In genomic region chr2:228516019-228516418, GRCh38 we compare ENCODE assay signal across 28 cellular contexts.
"Had no signal": no experiment of that assay in that cellular context is flagged by ENCODE, and none has a peak within 500 bp of the region (broad histone marks: within the 10 kb centered on the region; RNA-seq: fewer than 3 reads in every experiment).

No MANE protein-coding gene starts in this region.

- H3K36me3 Mint-ChIP-seq: stimulated activated naive B cell treated with anti-CD40 and anti-IgM and Interleukin-4, amounts not matched to agents 10 μg/mL and 1 μg/mL and 100 μg/mL, for 72 hours had no signal

- H3K27ac ChIP-seq: colonic mucosa, gastrocnemius medialis, hepatocyte, stomach, suprapubic skin, tibial artery, upper lobe of right lung, WERI-Rb-1 had no signal

- H3K27ac Mint-ChIP-seq: activated CD4-positive, alpha-beta memory T cell treated with anti-CD3 and anti-CD28 coated beads, Interleukin-2, amount 10 ng/mL, durations not matched to agents 7 days and 5 days; activated CD4-positive, alpha-beta T cell treated with anti-CD3 and anti-CD28 coated beads, Interleukin-2, amount 10 ng/mL, durations not matched to agents 7 days and 5 days; activated T-helper 17 cell treated with anti-CD3 and anti-CD28 coated beads, Interleukin-2, amount 50 U/mL, for 72 hours; stimulated activated naive B cell treated with anti-CD40 and anti-IgM and Interleukin-4, amounts not matched to agents 10 μg/mL and 1 μg/mL and 100 μg/mL, for 72 hours; T-helper 1 cell treated with Interleukin-12 subunit alpha and Interleukin-12 subunit beta and Interleukin-4 antibody, amounts not matched to agents 30 μg/mL and 1 μg/mL, for 36 hours had no signal

- DNase-seq: activated CD4-positive, alpha-beta memory T cell treated with anti-CD3 and anti-CD28 coated beads, Interleukin-2, amount 10 ng/mL, durations not matched to agents 7 days and 5 days; activated CD4-positive, alpha-beta T cell treated with anti-CD3 and anti-CD28 coated beads, Interleukin-2, amount 10 ng/mL, durations not matched to agents 7 days and 5 days; activated CD4-positive, CD25-positive, alpha-beta regulatory T cell treated with anti-CD3 and anti-CD28 coated beads, Interleukin-2, amount 50 U/mL, for 72 hours; activated gamma-delta T cell treated with Interleukin-2 at 50 U/mL for 16 hours; activated naive CD4-positive, alpha-beta T cell treated with anti-CD3 and anti-CD28 coated beads, Interleukin-2, amount 50 U/mL, for 16 hours; activated T-cell treated with anti-CD3 and anti-CD28 coated beads, Interleukin-2, amount 50 U/mL, for 4 hours; amniotic stem cell; colonic mucosa; effector CD8-positive, alpha-beta T cell; erythroblast; gastrocnemius medialis; midbrain; naive thymus-derived CD8-positive, alpha-beta T cell; right cardiac atrium; stimulated activated CD4-positive, alpha-beta T cell treated with anti-CD3 and anti-CD28 coated beads, Interleukin-15, amount 100 ng/mL, for 24 hours; stimulated activated CD4-positive, alpha-beta T cell treated with anti-CD3 and anti-CD28 coated beads, Interleukin-2, amount 100 ng/mL, for 24 hours; stimulated activated naive B cell treated with anti-CD40 and anti-IgM and Interleukin-4, amounts not matched to agents 10 μg/mL and 1 μg/mL and 100 μg/mL, for 72 hours; stomach; T-helper 9 cell; tibial artery; upper lobe of right lung; WERI-Rb-1 had no signal

- H2AFZ ChIP-seq: hepatocyte had no signal

- H3K4me1 ChIP-seq: colonic mucosa, gastrocnemius medialis, stomach, suprapubic skin, tibial artery, upper lobe of right lung had no signal

- H3K4me3 Mint-ChIP-seq: activated CD4-positive, alpha-beta memory T cell treated with anti-CD3 and anti-CD28 coated beads, Interleukin-2, amount 10 ng/mL, durations not matched to agents 7 days and 5 days; activated CD4-positive, alpha-beta T cell treated with anti-CD3 and anti-CD28 coated beads, Interleukin-2, amount 10 ng/mL, durations not matched to agents 7 days and 5 days; activated T-cell treated with anti-CD3 and anti-CD28 coated beads, Interleukin-2, amount 50 U/mL, for 4 hours; activated T-helper 17 cell treated with anti-CD3 and anti-CD28 coated beads, Interleukin-2, amount 50 U/mL, for 72 hours; central memory CD8-positive, alpha-beta T cell; naive thymus-derived CD8-positive, alpha-beta T cell; neural crest cell; stimulated activated naive B cell treated with anti-CD40 and anti-IgM and Interleukin-4, amounts not matched to agents 10 μg/mL and 1 μg/mL and 100 μg/mL, for 72 hours; T-helper 1 cell treated with Interleukin-12 subunit alpha and Interleukin-12 subunit beta and Interleukin-4 antibody, amounts not matched to agents 30 μg/mL and 1 μg/mL, for 36 hours had no signal

- H3K4me2 ChIP-seq: hepatocyte had no signal

- ATAC-seq: activated T-cell treated with anti-CD3 and anti-CD28 coated beads, Interleukin-2, amount 50 U/mL, for 4 hours; activated T-helper 17 cell treated with anti-CD3 and anti-CD28 coated beads, Interleukin-2, amount 50 U/mL, for 72 hours; gastrocnemius medialis; naive thymus-derived CD8-positive, alpha-beta T cell; right cardiac atrium; stimulated activated naive B cell treated with anti-CD40 and anti-IgM and Interleukin-4, amounts not matched to agents 10 μg/mL and 1 μg/mL and 100 μg/mL, for 72 hours; upper lobe of right lung had no signal

- H3K79me2 ChIP-seq: hepatocyte had no signal

- H3K27me3 Mint-ChIP-seq: activated CD4-positive, alpha-beta memory T cell treated with anti-CD3 and anti-CD28 coated beads, Interleukin-2, amount 10 ng/mL, durations not matched to agents 7 days and 5 days; activated CD4-positive, alpha-beta T cell treated with anti-CD3 and anti-CD28 coated beads, Interleukin-2, amount 10 ng/mL, durations not matched to agents 7 days and 5 days; activated T-helper 17 cell treated with anti-CD3 and anti-CD28 coated beads, Interleukin-2, amount 50 U/mL, for 72 hours; central memory CD8-positive, alpha-beta T cell; naive thymus-derived CD8-positive, alpha-beta T cell; stimulated activated naive B cell treated with anti-CD40 and anti-IgM and Interleukin-4, amounts not matched to agents 10 μg/mL and 1 μg/mL and 100 μg/mL, for 72 hours had no signal

- H3K4me1 Mint-ChIP-seq: activated CD4-positive, alpha-beta memory T cell treated with anti-CD3 and anti-CD28 coated beads, Interleukin-2, amount 10 ng/mL, durations not matched to agents 7 days and 5 days; activated CD4-positive, alpha-beta T cell treated with anti-CD3 and anti-CD28 coated beads, Interleukin-2, amount 10 ng/mL, durations not matched to agents 7 days and 5 days; activated T-helper 17 cell treated with anti-CD3 and anti-CD28 coated beads, Interleukin-2, amount 50 U/mL, for 72 hours; central memory CD8-positive, alpha-beta T cell; naive thymus-derived CD8-positive, alpha-beta T cell; neural crest cell; stimulated activated naive B cell treated with anti-CD40 and anti-IgM and Interleukin-4, amounts not matched to agents 10 μg/mL and 1 μg/mL and 100 μg/mL, for 72 hours had no signal

- H3K9me3 ChIP-seq: colonic mucosa, gastrocnemius medialis, stomach, suprapubic skin, tibial artery, upper lobe of right lung had no signal

- H3K4me3 ChIP-seq: colonic mucosa, gastrocnemius medialis, hepatocyte, stomach, suprapubic skin, tibial artery, upper lobe of right lung had no signal

- H3K27me3 ChIP-seq: colonic mucosa, gastrocnemius medialis, hepatocyte, stomach, suprapubic skin, tibial artery, upper lobe of right lung had no signal

- H3K9me3 Mint-ChIP-seq: neural crest cell had no signal

- H3K36me3 ChIP-seq: colonic mucosa, gastrocnemius medialis, stomach, suprapubic skin, tibial artery, upper lobe of right lung, WERI-Rb-1 had no signal
